Comparison of ENCODE assay signal across 8 cellular contexts in the genomic region with DNA sequence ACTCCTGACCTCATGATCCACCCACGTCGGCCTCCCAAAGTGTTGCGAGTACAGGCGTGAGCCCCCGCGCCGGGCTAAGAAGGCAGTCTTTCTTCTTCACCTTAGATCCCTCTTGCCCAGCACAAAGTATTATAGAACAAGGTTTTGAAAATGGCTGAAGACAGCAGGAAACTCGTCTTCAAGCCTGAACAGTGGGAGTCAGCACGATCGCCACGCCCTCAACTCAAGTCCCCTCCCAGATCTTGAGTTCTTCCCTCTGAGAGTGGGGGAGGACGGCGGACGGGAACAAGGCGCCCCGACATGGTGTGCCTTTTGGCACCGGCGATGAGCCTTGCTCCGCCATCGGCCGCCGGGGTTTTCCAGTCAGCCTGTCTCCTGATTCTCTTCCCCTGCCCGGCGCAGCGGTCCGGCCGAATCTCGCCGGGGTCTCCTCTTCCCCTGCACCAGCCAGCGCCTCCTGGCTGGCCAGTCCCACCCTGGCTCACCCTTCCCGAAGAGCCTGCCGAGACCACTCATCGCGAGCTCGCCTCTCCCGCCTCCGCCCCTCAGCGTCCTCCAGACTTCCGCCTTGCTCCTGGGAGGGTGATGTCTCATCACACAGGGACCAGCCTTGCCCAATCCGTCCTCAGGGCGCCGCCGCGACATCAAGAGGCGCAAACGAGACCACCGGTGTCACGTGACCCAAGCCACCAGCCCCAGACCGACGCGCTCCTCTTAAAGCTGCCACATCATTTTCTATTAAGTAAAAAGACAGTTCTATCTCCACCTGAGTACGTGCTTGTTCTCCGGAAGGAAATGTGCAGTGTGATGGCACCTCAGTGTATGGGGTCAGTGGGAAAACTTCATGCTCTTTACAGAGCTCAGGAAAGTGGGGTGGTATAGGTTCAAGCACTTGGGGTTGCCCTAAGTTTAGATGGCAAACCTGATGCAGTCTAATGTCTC. TPM values are rescaled to one million over a fixed set of nuclear protein-coding genes. Genes with fewer than 3 reads are reported as not detected.
DNase-seq lines count a peak whose midpoint lies in the region; ATAC-seq and TF ChIP-seq lines count a peak whose summit lies in the region.

CHMP4A (minus strand) TSS at position 565 of the 942 bp plus-strand sequence; CDS start at position 516, 49 bp downstream.

- CTCF ChIA-PET in IMR-90 (lab: Yijun Ruan, JAX), result no interaction called here

- peak within 1 kb of the TSS; percentile 96 for H3K56ac ChIP-seq in IMR-90 (ENCODE audit: extremely low read depth, insufficient read depth, low read length)

- H3K79me1 ChIP-seq in IMR-90 (ENCODE audit: low read depth in 1 of 2, low read length in 2 of 2), result peaks cover 22 to 64% of the 10 kb centered on the region in 2 experiments

- ATAC-seq in GM21528 (IDR thresholded peaks at IDR 0.05; ENCODE audit: low FRiP score, unreplicated experiment) (peak; percentile 78), IMR-90 (ENCODE audit: low read depth) (peak; percentile 91)

- POLR2A ChIA-PET in IMR-90 (lab: Charles Lee; ENCODE audit: unreplicated experiment), result no interaction called here

- H3K23ac ChIP-seq in IMR-90 (ENCODE audit: low read depth, low read length), result peak within 1 kb of the TSS; percentile 94

- H3K18ac ChIP-seq in IMR-90 (ENCODE audit: low read depth, low read length), result peak within 1 kb of the TSS; percentile 59

- in situ Hi-C loops in IMR-90 (cut with MboI; ENCODE audit: low sequenced_read_pairs), result no loop called here

- peak within 1 kb of the TSS; percentile 94 for H3K27ac ChIP-seq in IMR-90 (ENCODE audit: insufficient read depth, low read length)

- peak within 1 kb of the TSS; percentile 98 for H3K4ac ChIP-seq in IMR-90 (ENCODE audit: low read depth, low read length)

- BruUV-seq in IMR-90 (replicated peaks; lab: Mats Ljungman, UMichigan), result no TSS peak

- no peaks in the 10 kb centered on the region for H3K9me3 ChIP-seq in IMR-90 (ENCODE audit: control insufficient read depth, insufficient read depth, low read length)

- H4K91ac ChIP-seq in IMR-90 (ENCODE audit: insufficient read depth, low read depth, low read length), result peak within 1 kb of the TSS; percentile 95

- H2AK9ac ChIP-seq in IMR-90 (replicated peaks; ENCODE audit: low read depth, low read length, poor library complexity), result peak within 1 kb of the TSS; percentile 99

- H2BK20ac ChIP-seq in IMR-90 (ENCODE audit: low read depth, low read length), result 0 out of 2 replicates have a peak within 1 kb of the TSS, but pooled peaks have one; percentile 23

- TF ChIP-seq RAD21 in IMR-90 (IDR thresholded peaks at IDR 0.05; ENCODE audit: low read length), result no peak

- peak within 1 kb of the TSS; percentile 85 to 100 for H4K8ac ChIP-seq in IMR-90 (ENCODE audit: low read depth in 2 of 2, low read length in 2 of 2)

- WGBS in IMR-90 (ENCODE audit: extremely low coverage in 2 of 2, insufficient read length in 1 of 2), 2 experiments, result 0% methylated on average over 16 of the region's 53 CpGs; no CpG with 5 or more reads in 1 of the 2 experiments

- H2AFZ ChIP-seq in IMR-90 (replicated peaks; ENCODE audit: low read length, poor library complexity), result peak within 1 kb of the TSS; percentile 98

- no peaks in the 10 kb centered on the region for H3K27me3 ChIP-seq in IMR-90 (ENCODE audit: control insufficient read depth, insufficient read depth, low read length)

- peak within 1 kb of the TSS; percentile 94 for H2BK5ac ChIP-seq in IMR-90 (ENCODE audit: low read depth, low read length, poor library complexity, severe bottlenecking)

- peak; percentile 99 for DNase-seq in DMS 273 (lab: John Stamatoyannopoulos, UW; ENCODE audit: unreplicated experiment)
- peak; percentile 99 for DNase-seq in IMR-90
- DNase-seq in OCI-M1 (lab: John Stamatoyannopoulos, UW), result peak; percentile 97
- peak; percentile 94 for DNase-seq in activated T-cell treated with anti-CD3 and anti-CD28 coated beads for 24 hours (ENCODE audit: low read depth)
- DNase-seq in epidermal melanocyte (ENCODE audit: insufficient read length, low spot score), result peak; percentile 95
- DNase-seq in middle frontal gyrus (ENCODE audit: extremely low spot score, low spot score), result peak; percentile 85
- DNase-seq in stimulated activated CD8-positive, alpha-beta memory T cell treated with anti-CD3 and anti-CD28 coated beads, Interleukin-2, amount 100 ng/mL, for 48 hours (ENCODE audit: low read depth in 2 of 2), result peak; percentile 95 to 98

- peak within 1 kb of the TSS; percentile 99 for H3K14ac ChIP-seq in IMR-90 (replicated peaks; ENCODE audit: low read depth, low read length)

- dilution Hi-C loops in IMR-90 (cut with HindIII; ENCODE audit: low sequenced_read_pairs, unreplicated experiment), result no loop called here

- peak; percentile 96 for TF ChIP-seq POLR2A in IMR-90 (IDR thresholded peaks at IDR 0.05; ENCODE audit: low read depth, low read length)

- H3K36me3 ChIP-seq in IMR-90 (ENCODE audit: control insufficient read depth, insufficient read depth, low read length), result peaks cover 26% of the 10 kb centered on the region

- peak within 1 kb of the TSS; percentile 99 for H4K5ac ChIP-seq in IMR-90 (ENCODE audit: low read depth, low read length)

- H2AK5ac ChIP-seq in IMR-90 (ENCODE audit: low read depth, low read length), result peak within 1 kb of the TSS; percentile 96

- peak within 1 kb of the TSS; percentile 79 for H3K4me3 ChIP-seq in IMR-90 (ENCODE audit: insufficient read depth, low read depth, low read length)

- no peaks in the 10 kb centered on the region for H4K20me1 ChIP-seq in IMR-90 (ENCODE audit: insufficient read depth, low read length)

- H3K9me1 ChIP-seq in IMR-90 (ENCODE audit: insufficient read depth, low read length), result peaks cover 15% of the 10 kb centered on the region; the same call in 1 of the 2 replicates

- intact Hi-C loops in IMR-90 (cut with micrococcal nuclease), result loop anchor here (1.0 to 10.0 kb wide), 2 partner anchors 86 to 222 kb away; partner anchors contain the start of genes DHRS1 and NOP9

- peak; percentile 30 for TF ChIP-seq CTCF in IMR-90 (conservative IDR thresholded peaks at IDR 0.05; ENCODE audit: low read depth, low read length)

- H3K4me1 ChIP-seq in IMR-90 (ENCODE audit: control insufficient read depth, insufficient read depth, low read length), result peaks cover 2% of the 10 kb centered on the region

- H2BK15ac ChIP-seq in IMR-90 (ENCODE audit: low read depth, low read length), result peak within 1 kb of the TSS; percentile 78; the same call in 1 of the 3 replicates

- H2BK120ac ChIP-seq in IMR-90 (ENCODE audit: low read depth, low read length), result peak within 1 kb of the TSS; percentile 50; the same call in 1 of the 2 replicates

- H3K4me2 ChIP-seq in IMR-90 (ENCODE audit: low read depth, low read length), result peak within 1 kb of the TSS; percentile 97

- peak within 1 kb of the TSS; percentile 89 for H3K9ac ChIP-seq in IMR-90 (ENCODE audit: low read depth, low read length)

TF ChIP-seq in IMR-90, 13 proteins besides CTCF, POLR2A, EP300 and RAD21:
- TF ChIP-seq ELK1 (IDR thresholded peaks at IDR 0.05; ENCODE audit: borderline replicate concordance, low read depth, low read length) (no peak), CHD1 (IDR thresholded peaks at IDR 0.05; ENCODE audit: low read depth, low read length) (peak; percentile 46; the same call in 1 of the 2 replicates), RCOR1 (IDR thresholded peaks at IDR 0.05; ENCODE audit: insufficient replicate concordance, low read length) (no peak), NFE2L2 (IDR thresholded peaks at IDR 0.05; ENCODE audit: low read depth, low read length) (no peak), MXI1 (IDR thresholded peaks at IDR 0.05; ENCODE audit: borderline replicate concordance, low read depth, low read length) (peak; percentile 74; the same call in 1 of the 2 replicates), BHLHE40 (IDR thresholded peaks at IDR 0.05; ENCODE audit: low read depth, low read length) (peak; percentile 84), MAZ (IDR thresholded peaks at IDR 0.05; ENCODE audit: borderline replicate concordance, low read depth, low read length) (peak; percentile 89; the same call in 1 of the 2 replicates), SMC3 (IDR thresholded peaks at IDR 0.05; ENCODE audit: low read depth, low read length) (no peak), MAFK (IDR thresholded peaks at IDR 0.05; ENCODE audit: low read depth, low read length) (peak; percentile 33; the same call in 1 of the 2 replicates), CEBPB (IDR thresholded peaks at IDR 0.05; ENCODE audit: low read depth, low read length) (peak; percentile 95), RFX5 (IDR thresholded peaks at IDR 0.05; ENCODE audit: low read depth, low read length) (0 out of 2 replicates have a peak, but pooled peaks have one; percentile 16), FOS (IDR thresholded peaks at IDR 0.05; ENCODE audit: low read depth, low read length) (no peak)
- TF ChIP-seq, protein P1, sequence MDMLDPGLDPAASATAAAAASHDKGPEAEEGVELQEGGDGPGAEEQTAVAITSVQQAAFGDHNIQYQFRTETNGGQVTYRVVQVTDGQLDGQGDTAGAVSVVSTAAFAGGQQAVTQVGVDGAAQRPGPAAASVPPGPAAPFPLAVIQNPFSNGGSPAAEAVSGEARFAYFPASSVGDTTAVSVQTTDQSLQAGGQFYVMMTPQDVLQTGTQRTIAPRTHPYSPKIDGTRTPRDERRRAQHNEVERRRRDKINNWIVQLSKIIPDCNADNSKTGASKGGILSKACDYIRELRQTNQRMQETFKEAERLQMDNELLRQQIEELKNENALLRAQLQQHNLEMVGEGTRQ (IDR thresholded peaks at IDR 0.05; ENCODE audit: low read depth, low read length), result peak; percentile 98

RNA-seq across cellular contexts. Expression of gene CHMP4A, which starts in this region (rescaled TPM):
- 22.0 and 31.7 TPM in 2 replicates for total RNA-seq in IMR-90 (2012; rRNA removed)
- polyA plus RNA-seq in IMR-90 (2012; rRNA removed), result 63.8 and 66.4 TPM in 2 replicates
- polyA plus RNA-seq in IMR-90 (2012; cell fraction: cytosol; rRNA removed), result 18.2 and 69.1 TPM in 2 replicates
- 6.1 and 32.8 TPM in 2 replicates for polyA plus RNA-seq in IMR-90 (2012; cell fraction: nucleus; rRNA removed; ENCODE audit: low replicate concordance)

Comparison
In these comparisons a context has a peak if more than half of its experiments do, and no peak if none do; other contexts are left out.
1. Peak in every context shown above with its lines: DNase-seq, ATAC-seq, H3K4me3 ChIP-seq and H3K27ac ChIP-seq.